22 cellular contexts compared by ENCODE assay signal in the genomic region with DNA sequence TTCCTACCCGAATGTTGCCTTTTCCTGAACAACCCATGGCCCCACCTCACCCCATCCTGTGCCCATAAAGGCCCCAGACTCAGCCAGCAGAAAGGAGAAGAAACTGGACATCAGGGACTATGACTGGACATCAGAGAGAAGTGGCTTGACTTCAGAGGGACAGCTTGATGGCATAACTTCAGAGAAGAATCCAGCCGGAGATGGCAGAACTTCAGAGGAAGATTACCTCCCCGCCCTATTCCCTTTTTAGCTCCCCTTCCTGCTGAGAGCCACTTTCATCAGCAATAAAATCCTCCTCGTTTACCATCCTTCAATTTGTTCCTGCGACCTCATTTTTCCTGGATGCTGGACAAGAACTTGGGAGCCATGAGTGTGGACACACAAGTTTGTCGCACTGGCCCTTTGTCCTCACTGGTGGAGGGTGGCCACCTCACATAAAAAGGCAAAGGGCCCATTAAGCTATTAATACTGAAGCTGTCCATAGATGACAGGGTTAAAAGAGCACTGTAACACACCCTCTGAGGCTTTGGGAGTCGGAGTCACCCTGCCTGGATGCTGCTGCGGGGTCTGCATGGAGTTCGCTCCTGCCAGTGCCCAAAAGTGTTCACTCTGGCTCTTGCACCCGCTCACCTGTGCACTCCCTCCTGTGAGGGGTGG.
"Had no signal": no experiment of that assay in that cellular context is flagged by ENCODE, and none has a peak within 500 bp of the region (broad histone marks: within the 10 kb centered on the region; RNA-seq: fewer than 3 reads in every experiment).

No MANE protein-coding gene starts in this region.

- H3K4me2 ChIP-seq: KMS-11 had no signal

- H3K4me3 ChIP-seq: K562, SJSA1, SK-N-MC had no signal

- DNase-seq: Kasumi-1, MM.1S, NCI-H1092 treated with DMSO at 0.1 percent for 48 hours, NCI-H1436, NCI-H187, NCI-H2029, NCI-H2081 treated with DMSO at 0.1 percent for 48 hours, NCI-H2171, NCI-H446, NCI-H510A, NCI-H524 treated with DMSO at 0.1 percent for 48 hours, NCI-H69, NCI-H774, PC-3, Right ventricle myocardium superior, SIG-M5 had no signal

- H3K4me1 ChIP-seq: SJSA1 had no signal

- H3K9ac ChIP-seq: KMS-11 had no signal

- ATAC-seq: HepG2, K562, Panc1, PC-3 had no signal

- H3K27me3 ChIP-seq: SJSA1 had no signal

- H3K27ac ChIP-seq: KMS-11, SJSA1, SK-N-MC had no signal

- H3K36me3 ChIP-seq: SJSA1 had no signal
